In the genomic region with DNA sequence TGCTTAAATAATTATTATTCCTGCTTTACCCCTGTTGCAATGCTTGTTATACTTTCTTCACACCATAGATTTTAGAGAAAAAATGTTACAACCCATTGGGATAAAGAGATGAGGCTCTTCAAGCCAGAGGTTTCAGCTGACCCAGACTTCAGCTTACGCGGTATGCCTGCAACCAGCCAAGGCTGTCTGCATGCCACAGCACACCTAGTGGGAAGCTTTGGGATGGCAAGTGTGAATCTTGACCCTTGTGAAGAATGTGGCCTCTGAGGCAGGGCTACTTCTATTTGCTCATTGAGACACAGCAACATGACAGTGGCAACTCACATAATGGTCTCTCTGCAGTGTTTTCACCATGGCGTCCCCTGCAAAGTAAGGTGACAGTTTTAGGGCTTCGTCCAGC, we compare ENCODE assay signal across 1 cellular context.
TF ChIP-seq lines count a peak whose summit lies in the region.

No MANE protein-coding gene starts in this region.

TF ChIP-seq in H1, 55 proteins besides CTCF, POLR2A, EP300 and RAD21:
- TF ChIP-seq CHD2 (IDR thresholded peaks at IDR 0.05; ENCODE audit: low read length) (no peak), TEAD4 (IDR thresholded peaks at IDR 0.05; ENCODE audit: low read depth, low read length) (peak; percentile 72; the same call in 1 of the 2 replicates)
